In genomic region chr10:8844141-8844540, GRCh38 we compare ENCODE assay signal across 36 cellular contexts.
"Had no signal": no experiment of that assay in that cellular context is flagged by ENCODE, and none has a peak within 500 bp of the region (broad histone marks: within the 10 kb centered on the region; RNA-seq: fewer than 3 reads in every experiment).

No MANE protein-coding gene starts in this region.

- H3K4me3 ChIP-seq: adrenal gland, ascending aorta, body of pancreas, breast epithelium, cardiac muscle cell had no signal

- H3K9me3 ChIP-seq: adrenal gland, body of pancreas had no signal

- H3K9me3 Mint-ChIP-seq: central memory CD8-positive, alpha-beta T cell had no signal

- ATAC-seq: activated naive CD4-positive, alpha-beta T cell treated with anti-CD3 and anti-CD28 coated beads, Interleukin-2, amount 50 U/mL, for 72 hours; activated naive CD8-positive, alpha-beta T cell treated with anti-CD3 and anti-CD28 coated beads, Interleukin-2, amount 50 U/mL, for 24 hours; activated T-cell treated with anti-CD3 and anti-CD28 coated beads, Interleukin-2, amount 50 U/mL, for 4 hours; activated T-helper 17 cell treated with anti-CD3 and anti-CD28 coated beads, Interleukin-2, amount 50 U/mL, for 72 hours; body of pancreas had no signal

- H3K36me3 Mint-ChIP-seq: activated naive CD4-positive, alpha-beta T cell treated with anti-CD3 and anti-CD28 coated beads, Interleukin-2, amount 10 ng/mL, durations not matched to agents 7 days and 5 days; activated naive CD8-positive, alpha-beta T cell treated with anti-CD3 and anti-CD28 coated beads for 36 hours; activated naive CD8-positive, alpha-beta T cell treated with anti-CD3 and anti-CD28 coated beads, Interleukin-2, amount 10 ng/mL, durations not matched to agents 7 days and 5 days; brain had no signal

- DNase-seq: activated effector memory CD4-positive, alpha-beta T cell treated with anti-CD3 and anti-CD28 coated beads, Interleukin-2, amount 50 U/mL, for 16 hours; activated effector memory CD4-positive, alpha-beta T cell treated with Interleukin-2 at 50 U/mL for 16 hours; activated gamma-delta T cell; activated gamma-delta T cell treated with Interleukin-2 at 50 U/mL for 16 hours; activated naive CD4-positive, alpha-beta T cell; activated naive CD4-positive, alpha-beta T cell treated with anti-CD3 and anti-CD28 coated beads for 36 hours; activated naive CD4-positive, alpha-beta T cell treated with anti-CD3 and anti-CD28 coated beads, Interleukin-2, amount 10 ng/mL, durations not matched to agents 7 days and 5 days; activated naive CD4-positive, alpha-beta T cell treated with anti-CD3 and anti-CD28 coated beads, Interleukin-2, amount 50 U/mL, for 16 hours; activated naive CD4-positive, alpha-beta T cell treated with Interleukin-2 at 50 U/mL for 16 hours; activated naive CD8-positive, alpha-beta T cell treated with anti-CD3 and anti-CD28 coated beads for 36 hours; activated naive CD8-positive, alpha-beta T cell treated with anti-CD3 and anti-CD28 coated beads, Interleukin-2, amount 10 ng/mL, durations not matched to agents 7 days and 5 days; activated naive CD8-positive, alpha-beta T cell treated with anti-CD3 and anti-CD28 coated beads, Interleukin-2, amount 50 U/mL, for 24 hours; activated T-cell treated with anti-CD3 and anti-CD28 coated beads, Interleukin-2, amount 50 U/mL, for 1 hour; activated T-cell treated with anti-CD3 and anti-CD28 coated beads, Interleukin-2, amount 50 U/mL, for 4 hours; activated T-cell treated with anti-CD3 and anti-CD28 coated beads, Interleukin-2, amount 50 U/mL, for 48 hours; adrenal gland; amniotic stem cell; amygdala; anterior cingulate cortex; aorta; body of pancreas; brain microvascular endothelial cell; caudate nucleus; central memory CD4-positive, alpha-beta T cell; cerebellar nuclear complex had no signal

- H3K27ac Mint-ChIP-seq: activated naive CD4-positive, alpha-beta T cell treated with anti-CD3 and anti-CD28 coated beads for 36 hours; activated naive CD4-positive, alpha-beta T cell treated with anti-CD3 and anti-CD28 coated beads, Interleukin-2, amount 10 ng/mL, durations not matched to agents 7 days and 5 days; activated naive CD4-positive, alpha-beta T cell treated with anti-CD3 and anti-CD28 coated beads, Interleukin-2, amount 50 U/mL, for 24 hours; activated naive CD4-positive, alpha-beta T cell treated with anti-CD3 and anti-CD28 coated beads, Interleukin-2, amount 50 U/mL, for 72 hours; activated naive CD8-positive, alpha-beta T cell; activated naive CD8-positive, alpha-beta T cell treated with anti-CD3 and anti-CD28 coated beads for 36 hours; activated naive CD8-positive, alpha-beta T cell treated with anti-CD3 and anti-CD28 coated beads, Interleukin-2, amount 10 ng/mL, durations not matched to agents 7 days and 5 days; activated naive CD8-positive, alpha-beta T cell treated with anti-CD3 and anti-CD28 coated beads, Interleukin-2, amount 50 U/mL, for 24 hours; activated T-helper 1 cell treated with anti-CD3 and anti-CD28 coated beads, Interleukin-12 subunit alpha, Interleukin-12 subunit beta, Interleukin-2, Interleukin-4 antibody, amounts not matched to agents 30 ng/mL and 10 ng/mL and 1 ng/mL, durations not matched to agents 14 hours and 24 hours and 36 hours; activated T-helper 17 cell treated with anti-CD3 and anti-CD28 coated beads, Interleukin-2, amount 50 U/mL, for 72 hours; activated T-helper 2 cell treated with anti-CD3 and anti-CD28 coated beads, Interferon-gamma antibody, Interleukin-2, Interleukin-4, amounts not matched to agents 10 μg/mL and 5 μg/mL and 100 μg/mL, durations not matched to agents 14 hours and 24 hours and 36 hours; brain had no signal

- H3K27me3 Mint-ChIP-seq: activated naive CD4-positive, alpha-beta T cell treated with anti-CD3 and anti-CD28 coated beads, Interleukin-2, amount 10 ng/mL, durations not matched to agents 7 days and 5 days; activated naive CD8-positive, alpha-beta T cell had no signal

- H3K27ac ChIP-seq: adrenal gland, ascending aorta, body of pancreas, brain microvascular endothelial cell, breast epithelium, cardiac muscle cell had no signal

- H3K4me1 ChIP-seq: adrenal gland, ascending aorta, body of pancreas, breast epithelium had no signal

- H3K27me3 ChIP-seq: adrenal gland, ascending aorta, body of pancreas, brain microvascular endothelial cell, breast epithelium had no signal

- H3K4me1 Mint-ChIP-seq: activated naive CD4-positive, alpha-beta T cell treated with anti-CD3 and anti-CD28 coated beads, Interleukin-2, amount 10 ng/mL, durations not matched to agents 7 days and 5 days; activated naive CD4-positive, alpha-beta T cell treated with anti-CD3 and anti-CD28 coated beads, Interleukin-2, amount 50 U/mL, for 24 hours; activated naive CD8-positive, alpha-beta T cell treated with anti-CD3 and anti-CD28 coated beads for 36 hours; activated naive CD8-positive, alpha-beta T cell treated with anti-CD3 and anti-CD28 coated beads, Interleukin-2, amount 10 ng/mL, durations not matched to agents 7 days and 5 days; activated naive CD8-positive, alpha-beta T cell treated with anti-CD3 and anti-CD28 coated beads, Interleukin-2, amount 50 U/mL, for 24 hours; activated T-helper 17 cell treated with anti-CD3 and anti-CD28 coated beads, Interleukin-2, amount 50 U/mL, for 72 hours; brain; central memory CD8-positive, alpha-beta T cell had no signal

- H3K4me3 Mint-ChIP-seq: activated naive CD4-positive, alpha-beta T cell treated with anti-CD3 and anti-CD28 coated beads for 36 hours; activated naive CD4-positive, alpha-beta T cell treated with anti-CD3 and anti-CD28 coated beads, Interleukin-2, amount 10 ng/mL, durations not matched to agents 7 days and 5 days; activated naive CD4-positive, alpha-beta T cell treated with anti-CD3 and anti-CD28 coated beads, Interleukin-2, amount 50 U/mL, for 24 hours; activated naive CD8-positive, alpha-beta T cell; activated naive CD8-positive, alpha-beta T cell treated with anti-CD3 and anti-CD28 coated beads for 36 hours; activated naive CD8-positive, alpha-beta T cell treated with anti-CD3 and anti-CD28 coated beads, Interleukin-2, amount 10 ng/mL, durations not matched to agents 7 days and 5 days; activated naive CD8-positive, alpha-beta T cell treated with anti-CD3 and anti-CD28 coated beads, Interleukin-2, amount 50 U/mL, for 24 hours; activated T-cell treated with anti-CD3 and anti-CD28 coated beads, Interleukin-2, amount 50 U/mL, for 4 hours; activated T-helper 1 cell treated with anti-CD3 and anti-CD28 coated beads, Interleukin-12 subunit alpha, Interleukin-12 subunit beta, Interleukin-2, Interleukin-4 antibody, amounts not matched to agents 30 ng/mL and 10 ng/mL and 1 ng/mL, durations not matched to agents 14 hours and 24 hours and 36 hours; activated T-helper 17 cell treated with anti-CD3 and anti-CD28 coated beads, Interleukin-2, amount 50 U/mL, for 72 hours; brain; central memory CD8-positive, alpha-beta T cell had no signal

- H3K36me3 ChIP-seq: adrenal gland, ascending aorta, brain microvascular endothelial cell, cardiac muscle cell had no signal
